ENCODE assay signal across 8 cellular contexts in genomic region chr16:29815793-29816693, GRCh38. TPM values are rescaled to one million over a fixed set of nuclear protein-coding genes. Genes with fewer than 3 reads are reported as not detected.
DNase-seq lines count a peak whose midpoint lies in the region; ATAC-seq, FAIRE-seq and TF ChIP-seq lines count a peak whose summit lies in the region.

Gene PAGR1, plus strand, starts transcription at chr16:29816152. Its CDS starts 374 bp downstream, at chr16:29816526.

- no peaks in the 10 kb centered on the region for H3K9me1 ChIP-seq in endothelial cell of umbilical vein (replicated peaks; ENCODE audit: control insufficient read depth, extremely low read depth, insufficient read depth, low read length)

- H2AFZ ChIP-seq in OCI-LY1 (ENCODE audit: low read length) (peak within 1 kb of the TSS; percentile 19; the same call in 1 of the 2 replicates), endothelial cell of umbilical vein (ENCODE audit: low read depth, low read length) (peak within 1 kb of the TSS; percentile 77)

- peak; percentile 58 for TF ChIP-seq CTCF in D721Med (IDR thresholded peaks at IDR 0.05; ENCODE audit: insufficient read depth, missing control alignments)
- TF ChIP-seq CTCF in OCI-LY1 (IDR thresholded peaks at IDR 0.05; ENCODE audit: low read length) = peak; percentile 88
- peak; percentile 95 to 98 for TF ChIP-seq CTCF in endothelial cell of umbilical vein (IDR thresholded peaks at IDR 0.05; ENCODE audit: extremely low read depth in 1 of 2, insufficient read depth in 1 of 2, low read depth in 1 of 2, low read length in 2 of 2)

- H3K27me3 ChIP-seq in HUES64 (ENCODE audit: insufficient read depth, low read length) (no peaks in the 10 kb centered on the region), OCI-LY1 (ENCODE audit: insufficient read depth, low read length) (no peaks in the 10 kb centered on the region), endothelial cell of umbilical vein (ENCODE audit: control insufficient read depth in 2 of 2, insufficient read depth in 2 of 2, low read length in 2 of 2) (no peaks in the 10 kb centered on the region)

- no peaks in the 10 kb centered on the region for H3F3A ChIP-seq in OCI-LY1 (ENCODE audit: insufficient read depth, low read length)

- TF ChIP-seq POLR2A in endothelial cell of umbilical vein (IDR thresholded peaks at IDR 0.05; ENCODE audit: low read depth, low read length) = peak; percentile 80

- peak; percentile 58 for ATAC-seq in GM21423 (IDR thresholded peaks at IDR 0.05; ENCODE audit: unreplicated experiment)

- DNase-seq in D721Med (ENCODE audit: insufficient read length, low spot score) (peak; percentile 92), endothelial cell of umbilical vein (ENCODE audit: low read depth, low spot score) (peak; percentile 100), middle frontal gyrus (ENCODE audit: extremely low spot score, low spot score) (peak; percentile 97)
- DNase-seq in activated CD8-positive, alpha-beta memory T cell treated with anti-CD3 and anti-CD28 coated beads, Interleukin-2, amount 50 U/mL, for 48 hours = peak; percentile 98
- peak; percentile 91 to 97 for DNase-seq in stimulated activated CD8-positive, alpha-beta memory T cell treated with anti-CD3 and anti-CD28 coated beads, Interleukin-4, amount 100 ng/mL, for 1 hour (ENCODE audit: low read depth in 2 of 2, low spot score in 1 of 2)

- WGBS in HUES64 = under 1% methylated on average over 64 of the region's 70 CpGs

- dilution Hi-C loops in endothelial cell of umbilical vein (cut with MboI; ENCODE audit: extremely low pct_ligation_motif_present, low sequenced_read_pairs) = no loop called here

- H3K4me3 ChIP-seq in HUES64 (ENCODE audit: low read length) = peak within 1 kb of the TSS; percentile 82
- peak within 1 kb of the TSS; percentile 93 for H3K4me3 ChIP-seq in OCI-LY1 (ENCODE audit: low read depth, low read length, poor library complexity, severe bottlenecking)
- H3K4me3 ChIP-seq in endothelial cell of umbilical vein (replicated peaks in 1 of 3; ENCODE audit: insufficient read depth in 1 of 3, low read depth in 1 of 3, low read length in 3 of 3) = peak within 1 kb of the TSS; percentile 65 to 85 (median 81)

- H3K9me3 ChIP-seq in HUES64 (ENCODE audit: insufficient read depth, low read depth, low read length) (no peaks in the 10 kb centered on the region), OCI-LY1 (ENCODE audit: low read length) (no peaks in the 10 kb centered on the region), endothelial cell of umbilical vein (replicated peaks; ENCODE audit: control insufficient read depth, insufficient read depth, low read length) (no peaks in the 10 kb centered on the region)

- TSS peak; percentile 16 for BruUV-seq in endothelial cell of umbilical vein (replicated peaks; lab: Mats Ljungman, UMichigan)

- peak within 1 kb of the TSS; percentile 77 for H3K27ac ChIP-seq in HUES64 (ENCODE audit: low read depth, low read length)
- H3K27ac ChIP-seq in OCI-LY1 (ENCODE audit: low read depth, low read length, poor library complexity, severe bottlenecking) = peak within 1 kb of the TSS; percentile 73
- peak within 1 kb of the TSS; percentile 47 for H3K27ac ChIP-seq in endothelial cell of umbilical vein (ENCODE audit: insufficient read depth, low read depth, low read length)

- CTCF ChIA-PET in endothelial cell of umbilical vein (lab: Charles Lee) = interaction anchor here (0.7 to 8.2 kb wide), 21 partner anchors 8 to 216 kb away, joined by 3 to 140 read pairs (median 6); partner anchors contain the start of genes ASPHD1, KIF22 and SEZ6L2

- FAIRE-seq in D721Med (lab: Jason Lieb, UNC) = no peak
- FAIRE-seq in endothelial cell of umbilical vein (lab: Jason Lieb, UNC) = peak; percentile 94

- H4K20me1 ChIP-seq in OCI-LY1 (ENCODE audit: insufficient read depth, low read length) (no peaks in the 10 kb centered on the region), endothelial cell of umbilical vein (replicated peaks; ENCODE audit: control insufficient read depth, extremely low read depth, insufficient read depth, low read length) (no peaks in the 10 kb centered on the region)

- intact Hi-C loops in endothelial cell of umbilical vein (cut with micrococcal nuclease) = loop anchor here (1.0 kb wide), 3 partner anchors 8 to 87 kb away; partner anchors contain the start of gene KIF22

- no peaks in the 10 kb centered on the region for H3K79me2 ChIP-seq in OCI-LY1 (ENCODE audit: insufficient read depth, low read length)
- peaks cover 19% of the 10 kb centered on the region for H3K79me2 ChIP-seq in endothelial cell of umbilical vein (ENCODE audit: control insufficient read depth, insufficient read depth, low read length)

- H3K4me1 ChIP-seq in HUES64 (ENCODE audit: insufficient read depth, low read length) = peaks cover 18% of the 10 kb centered on the region; the same call in 1 of the 2 replicates
- peaks cover 56% of the 10 kb centered on the region for H3K4me1 ChIP-seq in OCI-LY1 (ENCODE audit: insufficient read depth, low read length, severe bottlenecking)
- H3K4me1 ChIP-seq in endothelial cell of umbilical vein (ENCODE audit: control insufficient read depth, extremely low read depth, insufficient read depth, low read length) = peaks cover 35% of the 10 kb centered on the region

- H3K9ac ChIP-seq in HUES64 (ENCODE audit: low read depth, low read length) = peak within 1 kb of the TSS; percentile 78
- H3K9ac ChIP-seq in OCI-LY1 (ENCODE audit: low read length) = peak within 1 kb of the TSS; percentile 95
- H3K9ac ChIP-seq in endothelial cell of umbilical vein (replicated peaks; ENCODE audit: extremely low read depth, insufficient read depth, low read length) = peak within 1 kb of the TSS; percentile 53

- peaks cover 33% of the 10 kb centered on the region for H3K36me3 ChIP-seq in HUES64 (ENCODE audit: insufficient read depth, low read length)
- H3K36me3 ChIP-seq in OCI-LY1 (ENCODE audit: insufficient read depth, low read length) = peaks cover 23% of the 10 kb centered on the region
- peaks cover 0 to 5% of the 10 kb centered on the region in 2 experiments for H3K36me3 ChIP-seq in endothelial cell of umbilical vein (ENCODE audit: control insufficient read depth in 2 of 2, extremely low read depth in 1 of 2, insufficient read depth in 2 of 2, low read length in 2 of 2)

- H3K9me2 ChIP-seq in OCI-LY1 (ENCODE audit: low read depth, low read length) = no peaks in the 10 kb centered on the region

- POLR2A ChIA-PET in endothelial cell of umbilical vein (lab: Charles Lee) = interaction anchor here (0.6 to 0.7 kb wide), 4 partner anchors 9 to 1107 kb away, joined by 3 to 7 read pairs (median 5); partner anchors contain the start of genes FBXL19 and YPEL3

- H3K4me2 ChIP-seq in OCI-LY1 (ENCODE audit: low read length) = peak within 1 kb of the TSS; percentile 91
- H3K4me2 ChIP-seq in endothelial cell of umbilical vein (ENCODE audit: insufficient read depth, low read length) = peak within 1 kb of the TSS; percentile 49

TF ChIP-seq in endothelial cell of umbilical vein, 7 proteins besides CTCF, POLR2A, EP300 and RAD21:
- TF ChIP-seq MYC (IDR thresholded peaks at IDR 0.05; ENCODE audit: low read depth, low read length) = peak; percentile 87
- peak; percentile 65 for TF ChIP-seq POLR2AphosphoS5 (IDR thresholded peaks at IDR 0.05; ENCODE audit: insufficient read depth, low read depth, low read length)
- no peak for TF ChIP-seq FOS (IDR thresholded peaks at IDR 0.05; ENCODE audit: borderline replicate concordance, insufficient read depth, low read length)
- no peak for TF ChIP-seq EZH2 (IDR thresholded peaks at IDR 0.05; ENCODE audit: borderline replicate concordance, low read depth, low read length, severe bottlenecking)
- TF ChIP-seq JUN (IDR thresholded peaks at IDR 0.05; ENCODE audit: borderline replicate concordance, insufficient read depth, insufficient read length, low read depth) = no peak
- peak; percentile 59 for TF ChIP-seq MAX (IDR thresholded peaks at IDR 0.05; ENCODE audit: insufficient read depth, insufficient read length)
- TF ChIP-seq GATA2 (IDR thresholded peaks at IDR 0.05; ENCODE audit: insufficient read depth, insufficient read length, low read depth, low read length) = no peak

RNA-seq across cellular contexts. Expression of gene PAGR1, which starts in this region (rescaled TPM):
- 52.5 TPM for polyA plus RNA-seq in HUES64 (2013, experiment 1 of 2)
- polyA plus RNA-seq in HUES64 (2013, experiment 2 of 2) = 49.5 TPM
- total RNA-seq in endothelial cell of umbilical vein = 24.2 and 26.3 TPM in 2 replicates
- 13.0 and 15.9 TPM in 2 replicates for polyA plus RNA-seq in endothelial cell of umbilical vein
- polyA plus RNA-seq in endothelial cell of umbilical vein (2011; cell fraction: cytosol; rRNA removed) = 16.6 and 17.6 TPM in 2 replicates
- polyA plus RNA-seq in endothelial cell of umbilical vein (2011; cell fraction: nucleus; rRNA removed) = 18.8 and 20.0 TPM in 2 replicates
- 18.5 and 20.4 TPM in 2 replicates for polyA plus RNA-seq in endothelial cell of umbilical vein (2012)
- polyA minus RNA-seq in endothelial cell of umbilical vein = 3.8 and 4.2 TPM in 2 replicates
- 16.0 TPM for polyA minus RNA-seq in endothelial cell of umbilical vein (2011; cell fraction: cytosol; rRNA and poly(A)+ RNA removed)
- polyA minus RNA-seq in endothelial cell of umbilical vein (2011; cell fraction: nucleus; rRNA and poly(A)+ RNA removed) = 4.1 and 5.2 TPM in 2 replicates

Comparison
In these comparisons a context has a peak if more than half of its experiments do, and no peak if none do; other contexts are left out.
1. Peak in every context shown above with its lines: DNase-seq, ATAC-seq, H3K4me3 ChIP-seq and H3K27ac ChIP-seq.